In genomic region chr6:17455919-17456318, GRCh38 we compare ENCODE assay signal across 21 cellular contexts.
"Had no signal": no experiment of that assay in that cellular context is flagged by ENCODE, and none has a peak within 500 bp of the region (broad histone marks: within the 10 kb centered on the region; RNA-seq: fewer than 3 reads in every experiment).

No MANE protein-coding gene starts in this region.

- H3K9ac ChIP-seq: KMS-11, SK-N-SH had no signal

- H3K9me3 ChIP-seq: SK-N-SH had no signal

- FAIRE-seq: HepG2, RCC 7860 had no signal

- H3K27ac ChIP-seq: KMS-11, RWPE1 had no signal

- H3K4me2 ChIP-seq: KMS-11, SK-N-SH had no signal

- ATAC-seq: HepG2 had no signal

- DNase-seq: IMR-90, Kasumi-1, MM.1S, NCI-H1092 treated with DMSO at 0.1 percent for 48 hours, NCI-H1436, NCI-H187, NCI-H2029, NCI-H2081 treated with DMSO at 0.1 percent for 48 hours, NCI-H2171, NCI-H226, NCI-H446, NCI-H510A, NCI-H524 treated with DMSO at 0.1 percent for 48 hours, NCI-H69, NCI-H774, SHP77, SK-N-SH had no signal
